Comparison of ENCODE assay signal across 1 cellular context in the genomic region with DNA sequence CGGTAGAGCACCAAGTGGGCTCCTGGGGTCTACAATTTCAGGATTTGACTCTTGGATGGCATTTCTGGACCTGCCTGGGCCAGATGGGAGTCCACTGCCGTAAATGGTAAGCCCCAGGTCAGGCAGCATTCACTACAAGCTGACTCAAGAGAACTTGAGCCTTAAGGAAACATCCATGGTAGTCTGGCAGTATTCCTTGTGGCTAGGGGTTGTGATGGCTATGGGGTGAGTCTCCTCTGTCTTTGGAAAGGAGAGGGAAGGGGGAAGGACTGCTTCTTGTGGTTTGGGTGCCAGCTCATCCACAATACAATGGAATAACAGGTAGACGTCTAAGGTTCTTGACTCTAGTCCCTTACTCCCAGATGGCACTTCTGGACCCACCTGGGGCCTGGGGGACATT.
TF ChIP-seq lines count a peak whose summit lies in the region.

No MANE protein-coding gene starts in this region.

TF ChIP-seq in IMR-90, 13 proteins besides CTCF, POLR2A, EP300 and RAD21 (continued from another document):
- TF ChIP-seq, protein P1, sequence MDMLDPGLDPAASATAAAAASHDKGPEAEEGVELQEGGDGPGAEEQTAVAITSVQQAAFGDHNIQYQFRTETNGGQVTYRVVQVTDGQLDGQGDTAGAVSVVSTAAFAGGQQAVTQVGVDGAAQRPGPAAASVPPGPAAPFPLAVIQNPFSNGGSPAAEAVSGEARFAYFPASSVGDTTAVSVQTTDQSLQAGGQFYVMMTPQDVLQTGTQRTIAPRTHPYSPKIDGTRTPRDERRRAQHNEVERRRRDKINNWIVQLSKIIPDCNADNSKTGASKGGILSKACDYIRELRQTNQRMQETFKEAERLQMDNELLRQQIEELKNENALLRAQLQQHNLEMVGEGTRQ (IDR thresholded peaks at IDR 0.05; ENCODE audit: low read depth, low read length), result no peak
- TF ChIP-seq RCOR1 (IDR thresholded peaks at IDR 0.05; ENCODE audit: insufficient replicate concordance, low read length), result no peak
- no peak for TF ChIP-seq FOS (IDR thresholded peaks at IDR 0.05; ENCODE audit: low read depth, low read length)
- TF ChIP-seq, protein P2, sequence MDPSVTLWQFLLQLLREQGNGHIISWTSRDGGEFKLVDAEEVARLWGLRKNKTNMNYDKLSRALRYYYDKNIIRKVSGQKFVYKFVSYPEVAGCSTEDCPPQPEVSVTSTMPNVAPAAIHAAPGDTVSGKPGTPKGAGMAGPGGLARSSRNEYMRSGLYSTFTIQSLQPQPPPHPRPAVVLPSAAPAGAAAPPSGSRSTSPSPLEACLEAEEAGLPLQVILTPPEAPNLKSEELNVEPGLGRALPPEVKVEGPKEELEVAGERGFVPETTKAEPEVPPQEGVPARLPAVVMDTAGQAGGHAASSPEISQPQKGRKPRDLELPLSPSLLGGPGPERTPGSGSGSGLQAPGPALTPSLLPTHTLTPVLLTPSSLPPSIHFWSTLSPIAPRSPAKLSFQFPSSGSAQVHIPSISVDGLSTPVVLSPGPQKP (IDR thresholded peaks at IDR 0.05; ENCODE audit: borderline replicate concordance, low read depth, low read length), result no peak
- no peak for TF ChIP-seq MAZ (IDR thresholded peaks at IDR 0.05; ENCODE audit: borderline replicate concordance, low read depth, low read length)
- no peak for TF ChIP-seq CHD1 (IDR thresholded peaks at IDR 0.05; ENCODE audit: low read depth, low read length)
- no peak for TF ChIP-seq SMC3 (IDR thresholded peaks at IDR 0.05; ENCODE audit: low read depth, low read length)
- TF ChIP-seq MXI1 (IDR thresholded peaks at IDR 0.05; ENCODE audit: borderline replicate concordance, low read depth, low read length), result no peak
- TF ChIP-seq BHLHE40 (IDR thresholded peaks at IDR 0.05; ENCODE audit: low read depth, low read length), result no peak
- TF ChIP-seq NFE2L2 (IDR thresholded peaks at IDR 0.05; ENCODE audit: low read depth, low read length), result no peak
- TF ChIP-seq MAFK (IDR thresholded peaks at IDR 0.05; ENCODE audit: low read depth, low read length), result no peak
- TF ChIP-seq RFX5 (IDR thresholded peaks at IDR 0.05; ENCODE audit: low read depth, low read length), result no peak
